Comparison of ENCODE assay signal across 15 cellular contexts in the genomic region with DNA sequence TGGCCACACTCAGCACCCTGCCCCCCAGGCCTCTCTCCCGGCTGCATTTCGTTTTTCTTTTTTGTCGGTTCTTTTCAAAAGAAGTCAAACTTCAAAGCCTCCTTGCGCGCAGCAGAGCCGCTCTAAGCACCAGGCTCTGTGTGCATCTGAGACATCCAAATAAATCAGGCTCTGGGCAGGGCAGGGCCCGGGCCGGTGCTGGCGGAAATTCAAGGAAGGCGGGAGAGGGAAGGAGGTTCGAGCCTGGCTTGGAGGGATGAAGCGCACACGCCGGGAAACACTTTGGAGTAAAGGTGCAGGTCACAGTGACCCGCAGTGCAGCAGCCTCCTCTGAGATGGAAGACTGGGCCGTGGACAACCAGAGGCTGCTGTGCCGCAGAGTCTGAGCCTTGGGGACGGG. TPM values are rescaled to one million over a fixed set of nuclear protein-coding genes. Genes with fewer than 3 reads are reported as not detected.
DNase-seq lines count a peak whose midpoint lies in the region; ATAC-seq, FAIRE-seq and TF ChIP-seq lines count a peak whose summit lies in the region.
"Had no signal": no experiment of that assay in that cellular context is flagged by ENCODE, and none has a peak within 500 bp of the region (broad histone marks: within the 10 kb centered on the region; RNA-seq: fewer than 3 reads in every experiment).

No MANE protein-coding gene starts in this region.

- in situ Hi-C loops in mammary epithelial cell (cut with MboI; ENCODE audit: low sequenced_read_pairs in 2 of 2) = no loop called here
- in situ Hi-C loops in KBM-7 (cut with MboI; ENCODE audit: low pct_unique_long_range_greater_than_20kb, low sequenced_read_pairs) = no loop called here
- in situ Hi-C loops in HAP-1 (cut with MboI; ENCODE audit: low sequenced_read_pairs) = no loop called here

- H2BK15ac ChIP-seq in H1 (ENCODE audit: low read length) = no peak overlapping the region

- no peak overlapping the region for H3K27ac ChIP-seq in GM23338 (ENCODE audit: low read depth)
- no peak overlapping the region for H3K27ac ChIP-seq in H1 (ENCODE audit: low read depth, low read length)
- no peak overlapping the region for H3K27ac ChIP-seq in mammary epithelial cell (ENCODE audit: insufficient read depth, low read depth, low read length)
- H3K27ac ChIP-seq: BLaER1 treated with 17β-estradiol and CSF1 and Interleukin-3, amounts not matched to agents 10 nM and 100 nM had no signal

- no peak overlapping the region for H3K18ac ChIP-seq in H1 (ENCODE audit: extremely low read depth, low read length)

- H3K79me1 ChIP-seq in H1 (ENCODE audit: low read depth, low read length) = no peaks in the 10 kb centered on the region

- H3F3A ChIP-seq in GM23338 (replicated peaks; ENCODE audit: low read depth) = 0 out of 2 replicates have a peak, but pooled peaks cover 10% of the 10 kb centered on the region

- BruUV-seq in mammary epithelial cell (replicated peaks; lab: Mats Ljungman, UMichigan) = no TSS peak

- CTCF ChIA-PET in H1 (lab: Charles Lee; ENCODE audit: partially characterized antibody) = interaction anchor here (0.7 to 1.5 kb wide), 5 partner anchors 13 to 69 kb away, joined by 3 to 7 read pairs (median 4); no protein-coding TSS in a partner anchor
- CTCF ChIA-PET in mammary epithelial cell (lab: Charles Lee; ENCODE audit: low non-redundant PET) = no interaction called here

- no peak for TF ChIP-seq RAD21 in H1 (IDR thresholded peaks at IDR 0.05 in 1 of 2, conservative IDR thresholded peaks at IDR 0.05 in 1 of 2; ENCODE audit: low read depth in 2 of 2, low read length in 2 of 2)

- no peaks in the 10 kb centered on the region for H3K9me2 ChIP-seq in GM23338 (ENCODE audit: insufficient read depth)

- peaks cover 28% of the 10 kb centered on the region for H3K27me3 Mint-ChIP-seq in GM23338 (ENCODE audit: insufficient read depth, low read depth, poor library complexity)
- peaks cover 19% of the 10 kb centered on the region for H3K27me3 Mint-ChIP-seq in nephron progenitor cell (ENCODE audit: low read depth, poor library complexity)
- H3K27me3 Mint-ChIP-seq in type B pancreatic cell = peaks cover 23% of the 10 kb centered on the region

- H3K4me1 ChIP-seq in GM23338 (ENCODE audit: insufficient read depth) (peaks cover 8% of the 10 kb centered on the region), H1 (replicated peaks in 1 of 4; ENCODE audit: control insufficient read depth in 3 of 4, insufficient read depth in 4 of 4, low read length in 3 of 4) (peaks cover 0 to 12% (median 4%) of the 10 kb centered on the region in 4 experiments; a peak in 6 of 7 replicates), mammary epithelial cell (ENCODE audit: insufficient read depth, low read length) (no peaks in the 10 kb centered on the region), HAP-1 (no peaks in the 10 kb centered on the region)

- no peak overlapping the region for H2BK120ac ChIP-seq in H1 (replicated peaks; ENCODE audit: low read depth, low read length)

- WGBS in H1 (ENCODE audit: extremely low coverage in 1 of 2, insufficient coverage in 1 of 2, insufficient read length in 1 of 2, insufficient replicate concordance in 2 of 2, low coverage in 1 of 2, low lambda C conversion rate in 2 of 2, missing lambda C conversion rate in 1 of 2), 2 experiments = 84% methylated on average over 18 of the region's 18 CpGs; no CpG with 5 or more reads in 1 of the 2 experiments
- 42% methylated on average over 18 of the region's 18 CpGs for WGBS in mammary epithelial cell (ENCODE audit: low coverage, missing lambda C conversion rate)

- H2AK5ac ChIP-seq in H1 (ENCODE audit: low read depth, low read length) = no peak overlapping the region

- TF ChIP-seq EP300 in H1 (IDR thresholded peaks at IDR 0.05; ENCODE audit: borderline replicate concordance in 1 of 2, low read depth in 2 of 2, low read length in 2 of 2) = no peak

- H3K4me1 Mint-ChIP-seq in GM23338 (peaks cover 8% of the 10 kb centered on the region), nephron progenitor cell (peaks cover 40% of the 10 kb centered on the region), type B pancreatic cell (ENCODE audit: unreplicated experiment) (peaks cover 18% of the 10 kb centered on the region)
- H3K4me1 Mint-ChIP-seq: CD4-positive, alpha-beta memory T cell had no signal

- H3K36me3 ChIP-seq in GM23338 (ENCODE audit: insufficient read depth) = no peaks in the 10 kb centered on the region
- H3K36me3 ChIP-seq in H1 (ENCODE audit: control insufficient read depth in 2 of 4, insufficient read depth in 4 of 4, low read length in 3 of 4) = peaks cover 0 to 3% (median 0%) of the 10 kb centered on the region in 4 experiments; a peak in 1 of 8 replicates
- no peaks in the 10 kb centered on the region for H3K36me3 ChIP-seq in mammary epithelial cell (ENCODE audit: insufficient read depth, low read length)
- no peaks in the 10 kb centered on the region for H3K36me3 ChIP-seq in HAP-1 (replicated peaks)
- H3K36me3 ChIP-seq: BLaER1 treated with 17β-estradiol and CSF1 and Interleukin-3, amounts not matched to agents 10 nM and 100 nM had no signal

- H3K79me2 ChIP-seq in GM23338 (replicated peaks; ENCODE audit: insufficient read depth) = no peaks in the 10 kb centered on the region
- H3K79me2 ChIP-seq in H1 (ENCODE audit: control insufficient read depth in 1 of 2, insufficient read depth in 2 of 2, low read length in 2 of 2) = no peaks in the 10 kb centered on the region
- H3K79me2 ChIP-seq in mammary epithelial cell (ENCODE audit: insufficient read depth, low read length) = no peaks in the 10 kb centered on the region

- H2BK20ac ChIP-seq in H1 (ENCODE audit: low read length) = no peak overlapping the region

- H3K4me3 Mint-ChIP-seq in GM23338 = no peak overlapping the region
- H3K4me3 Mint-ChIP-seq in nephron progenitor cell = peak overlapping the region; percentile 46
- H3K4me3 Mint-ChIP-seq in type B pancreatic cell = peak overlapping the region; percentile 66
- H3K4me3 Mint-ChIP-seq: CD4-positive, alpha-beta memory T cell had no signal

- 0 out of 2 replicates have a peak overlapping the region, but pooled peaks have one; percentile 17 for H2BK12ac ChIP-seq in H1 (ENCODE audit: low read depth, low read length)

- no peak overlapping the region for H4K91ac ChIP-seq in H1 (replicated peaks; ENCODE audit: insufficient read length, low read length)

- H4K5ac ChIP-seq in H1 (ENCODE audit: insufficient read length, low read depth, low read length) = no peak overlapping the region

- FAIRE-seq in H1 (lab: Jason Lieb, UNC) = no peak
- FAIRE-seq: G401.6, GM12892 had no signal

- H3K9me3 ChIP-seq in H1 (ENCODE audit: insufficient read depth in 2 of 2, low read depth in 1 of 2, low read length in 1 of 2) (no peaks in the 10 kb centered on the region), mammary epithelial cell (replicated peaks; ENCODE audit: insufficient read depth, low read length) (no peaks in the 10 kb centered on the region), HAP-1 (no peaks in the 10 kb centered on the region)
- H3K9me3 ChIP-seq: BLaER1 treated with 17β-estradiol and CSF1 and Interleukin-3, amounts not matched to agents 10 nM and 100 nM had no signal

- H3K9me3 Mint-ChIP-seq in GM23338 = no peaks in the 10 kb centered on the region
- no peaks in the 10 kb centered on the region for H3K9me3 Mint-ChIP-seq in nephron progenitor cell
- H3K9me3 Mint-ChIP-seq in type B pancreatic cell = no peaks in the 10 kb centered on the region
- H3K9me3 Mint-ChIP-seq: CD4-positive, alpha-beta memory T cell had no signal

- H3K27me3 ChIP-seq in GM23338 (ENCODE audit: insufficient read depth) = peaks cover 20% of the 10 kb centered on the region
- H3K27me3 ChIP-seq in H1 (replicated peaks in 1 of 4; ENCODE audit: control insufficient read depth in 3 of 4, extremely low read depth in 1 of 4, insufficient read depth in 3 of 4, low read length in 3 of 4) = peaks cover 17 to 30% (median 25%) of the 10 kb centered on the region in 4 experiments
- peaks cover 39% of the 10 kb centered on the region for H3K27me3 ChIP-seq in mammary epithelial cell (ENCODE audit: insufficient read depth, low read length)
- H3K27me3 ChIP-seq in HAP-1 (ENCODE audit: low read depth) = peaks cover 48% of the 10 kb centered on the region

- intact Hi-C loops in mammary epithelial cell (cut with micrococcal nuclease) = no loop called here

- H2BK5ac ChIP-seq in H1 (ENCODE audit: low read depth, low read length) = no peak overlapping the region; the same call in 1 of the 2 replicates

- H3K23ac ChIP-seq in H1 (ENCODE audit: insufficient read length) = no peak overlapping the region

- no peak overlapping the region for H3K27ac Mint-ChIP-seq in GM23338
- peak overlapping the region; percentile 14 for H3K27ac Mint-ChIP-seq in nephron progenitor cell
- H3K27ac Mint-ChIP-seq in type B pancreatic cell = peak overlapping the region; percentile 69
- H3K27ac Mint-ChIP-seq: CD4-positive, alpha-beta memory T cell had no signal

- no peak for TF ChIP-seq POLR2A in H1 (IDR thresholded peaks at IDR 0.05; ENCODE audit: control extremely low read depth in 1 of 2, low read depth in 2 of 2, low read length in 2 of 2)

- no peak overlapping the region for H3K14ac ChIP-seq in H1 (ENCODE audit: insufficient read length)

- no peak for ATAC-seq in GM23338

- H3K9ac ChIP-seq in H1 (replicated peaks in 1 of 4; ENCODE audit: extremely low read depth in 1 of 4, low read depth in 3 of 4, low read length in 3 of 4) (no peak overlapping the region), mammary epithelial cell (ENCODE audit: insufficient read depth, low read length) (no peak overlapping the region)
- H3K9ac ChIP-seq: BLaER1 treated with 17β-estradiol and CSF1 and Interleukin-3, amounts not matched to agents 10 nM and 100 nM had no signal

- no peak overlapping the region for H3K4me3 ChIP-seq in GM23338
- H3K4me3 ChIP-seq in H1 (ENCODE audit: extremely low read depth in 1 of 4, insufficient read depth in 2 of 4, low read depth in 3 of 4, low read length in 4 of 4) = no peak overlapping the region
- no peak overlapping the region for H3K4me3 ChIP-seq in mammary epithelial cell (replicated peaks in 1 of 3; ENCODE audit: insufficient read depth in 1 of 3, low read depth in 2 of 3, low read length in 3 of 3)
- H3K4me3 ChIP-seq in HAP-1 = no peak overlapping the region
- H3K4me3 ChIP-seq: BLaER1 treated with 17β-estradiol and CSF1 and Interleukin-3, amounts not matched to agents 10 nM and 100 nM had no signal

- no peak overlapping the region for H3K4ac ChIP-seq in H1 (replicated peaks; ENCODE audit: insufficient read length, low read depth, low read length)

- H3K4me2 ChIP-seq in GM23338 (no peak overlapping the region), H1 (ENCODE audit: insufficient read depth in 1 of 2, low read depth in 2 of 2, low read length in 2 of 2) (no peak overlapping the region), mammary epithelial cell (ENCODE audit: insufficient read depth, low read depth, low read length) (no peak overlapping the region)
- H3K4me2 ChIP-seq: BLaER1 treated with 17β-estradiol and CSF1 and Interleukin-3, amounts not matched to agents 10 nM and 100 nM had no signal

- dilution Hi-C loops in mammary epithelial cell (cut with HindIII; ENCODE audit: low sequenced_read_pairs) = no loop called here

- H3K56ac ChIP-seq in H1 (replicated peaks; ENCODE audit: insufficient read length, low read depth, low read length) = no peak overlapping the region

- TF ChIP-seq CTCF in GM23338 (conservative IDR thresholded peaks at IDR 0.05; ENCODE audit: low read depth in 2 of 2) = no peak
- TF ChIP-seq CTCF in H1 (IDR thresholded peaks at IDR 0.05; ENCODE audit: control extremely low read depth in 1 of 3, insufficient read depth in 1 of 3, low read depth in 1 of 3, low read length in 3 of 3) = no peak
- no peak for TF ChIP-seq CTCF in nephron progenitor cell (IDR thresholded peaks at IDR 0.05)
- no peak for TF ChIP-seq CTCF in type B pancreatic cell (conservative IDR thresholded peaks at IDR 0.05)
- TF ChIP-seq CTCF in mammary epithelial cell (conservative IDR thresholded peaks at IDR 0.05 in 1 of 2, IDR thresholded peaks at IDR 0.05 in 1 of 2; ENCODE audit: extremely low read depth in 1 of 2, insufficient read depth in 1 of 2, low read depth in 1 of 2, low read length in 2 of 2) = no peak

- peak overlapping the region; percentile 38; the same call in 1 of the 2 replicates for H2AFZ ChIP-seq in GM23338
- H2AFZ ChIP-seq in H1 (ENCODE audit: low read length) = no peak overlapping the region
- no peak overlapping the region for H2AFZ ChIP-seq in mammary epithelial cell (ENCODE audit: low read depth, low read length)

- no peak overlapping the region for H4K8ac ChIP-seq in H1 (ENCODE audit: extremely low read depth, insufficient read depth, low read length)

- H4K20me1 ChIP-seq in GM23338 (replicated peaks; ENCODE audit: insufficient read depth) = no peaks in the 10 kb centered on the region
- H4K20me1 ChIP-seq in H1 (replicated peaks in 1 of 2; ENCODE audit: control insufficient read depth in 1 of 2, insufficient read depth in 2 of 2, low read length in 2 of 2) = peaks cover 0 to 3% of the 10 kb centered on the region in 2 experiments
- H4K20me1 ChIP-seq in mammary epithelial cell (ENCODE audit: insufficient read depth, low read length) = no peaks in the 10 kb centered on the region

- peaks cover 7% of the 10 kb centered on the region; the same call in 1 of the 2 replicates for H3K23me2 ChIP-seq in H1 (ENCODE audit: low read depth, low read length)

- DNase-seq in GM23338 (ENCODE audit: low spot score) (no peak), H1 (ENCODE audit: low read depth in 1 of 2, low spot score in 2 of 2) (no peak), nephron progenitor cell (peak; percentile 50), type B pancreatic cell (ENCODE audit: extremely low spot score, unreplicated experiment) (no peak), GM03348 (ENCODE audit: low spot score) (no peak), mammary epithelial cell (no peak), KBM-7 (no peak), HAP-1 (ENCODE audit: low spot score in 2 of 2) (no peak)
- DNase-seq: 8988T; CD4-positive, alpha-beta memory T cell; DMS79 had no signal

- POLR2A ChIA-PET in H1 (lab: Charles Lee; ENCODE audit: partially characterized antibody) = interaction anchor here (2.1 kb wide), 1 partner anchor 10 kb away, joined by 5 read pairs; no protein-coding TSS in a partner anchor

- no peaks in the 10 kb centered on the region for H3K36me3 Mint-ChIP-seq in GM23338 (ENCODE audit: low read depth)
- H3K36me3 Mint-ChIP-seq in nephron progenitor cell (ENCODE audit: low read depth) = no peaks in the 10 kb centered on the region
- no peaks in the 10 kb centered on the region for H3K36me3 Mint-ChIP-seq in type B pancreatic cell
- H3K36me3 Mint-ChIP-seq: CD4-positive, alpha-beta memory T cell had no signal

RNA-seq across cellular contexts. Expression of a gene that starts 5.8 kb away (rescaled TPM):
- 0.73 and 1.2 TPM in 2 replicates for total RNA-seq in GM23338 (2014; rRNA removed; shearing (Covaris generic))
- polyA plus RNA-seq in GM23338 (2016; fragmentation: Nextera tagmentation; extraction: Ambion mirVana) (0.31 and 0.60 TPM in 2 replicates), H1 (2011; rRNA removed) (0.08 TPM in 2 replicates), mammary epithelial cell (not detected)
- 0.11 and 0.15 TPM in 2 replicates for total RNA-seq in H1 (2021; fragmentation: NEBNext Ultra II Directional; extraction: Animal tissue kit (Norgen Biotek cat#: 25700))
- 0.10 TPM for polyA plus RNA-seq in H1 (2011; cell fraction: cytosol; rRNA removed)
- polyA plus RNA-seq in H1 (2011; cell fraction: nucleus; rRNA removed) = 0.14 TPM
- 0.11 to 0.17 TPM (median 0.12 TPM) in 3 of 4 replicates, not detected in the other for polyA plus RNA-seq in H1 (2012, experiment 1 of 2)
- polyA plus RNA-seq in H1 (2012, experiment 2 of 2) = 0.12 TPM
- polyA plus RNA-seq in H1 (2013, experiment 1 of 2) = 0.08 TPM
- polyA plus RNA-seq in H1 (2013, experiment 2 of 2) = 0.07 TPM
- polyA minus RNA-seq in H1 (2011; rRNA and poly(A)+ RNA removed) = 0.05 and 0.06 TPM in 2 replicates
- polyA minus RNA-seq in H1 (2011; cell fraction: cytosol; rRNA and poly(A)+ RNA removed) = not detected
- polyA minus RNA-seq in H1 (2011; cell fraction: nucleus; rRNA and poly(A)+ RNA removed) = not detected
- total RNA-seq in type B pancreatic cell (ENCODE audit: low replicate concordance) (10.8 and 12.8 TPM in 2 replicates), mammary epithelial cell (not detected)
- not detected for polyA minus RNA-seq in mammary epithelial cell
- total RNA-seq: CD4-positive, alpha-beta memory T cell had no signal
- polyA plus RNA-seq: CD4-positive, alpha-beta memory T cell had no signal

RNA-seq across cellular contexts. Expression of a gene that starts 42.7 kb away (rescaled TPM):
- total RNA-seq in GM23338 (2014; rRNA removed; shearing (Covaris generic)) = 0.66 and 1.1 TPM in 2 replicates
- polyA plus RNA-seq in GM23338 (2016; fragmentation: Nextera tagmentation; extraction: Ambion mirVana) = 0.10 and 0.64 TPM in 2 replicates
- total RNA-seq in H1 (2021; fragmentation: NEBNext Ultra II Directional; extraction: Animal tissue kit (Norgen Biotek cat#: 25700)) = 0.43 and 0.59 TPM in 2 replicates
- 0.48 and 0.88 TPM in 2 replicates for polyA plus RNA-seq in H1 (2011; rRNA removed)
- 0.75 TPM for polyA plus RNA-seq in H1 (2011; cell fraction: cytosol; rRNA removed)
- polyA plus RNA-seq in H1 (2011; cell fraction: nucleus; rRNA removed) = 1.4 TPM
- polyA plus RNA-seq in H1 (2012, experiment 1 of 2) = 0.55 to 1.1 TPM (median 0.65 TPM) in 4 replicates
- polyA plus RNA-seq in H1 (2012, experiment 2 of 2) = 0.46 TPM
- polyA plus RNA-seq in H1 (2013, experiment 1 of 2) = 0.71 TPM
- polyA plus RNA-seq in H1 (2013, experiment 2 of 2) = 0.63 TPM
- polyA minus RNA-seq in H1 (2011; rRNA and poly(A)+ RNA removed) = 0.09 and 0.20 TPM in 2 replicates
- polyA minus RNA-seq in H1 (2011; cell fraction: cytosol; rRNA and poly(A)+ RNA removed) = 1.4 TPM
- 1.9 TPM for polyA minus RNA-seq in H1 (2011; cell fraction: nucleus; rRNA and poly(A)+ RNA removed)
- 7.3 and 17.9 TPM in 2 replicates for total RNA-seq in type B pancreatic cell (ENCODE audit: low replicate concordance)
- under 1 TPM in 1 of 2 donors, not detected in 1; 0.14 TPM for total RNA-seq in mammary epithelial cell
- polyA plus RNA-seq in mammary epithelial cell = 0.03 TPM
- polyA minus RNA-seq in mammary epithelial cell = not detected
- total RNA-seq: CD4-positive, alpha-beta memory T cell; H4 had no signal
- polyA plus RNA-seq: CD4-positive, alpha-beta memory T cell had no signal
